2 cellular contexts compared by ENCODE assay signal in the genomic region with DNA sequence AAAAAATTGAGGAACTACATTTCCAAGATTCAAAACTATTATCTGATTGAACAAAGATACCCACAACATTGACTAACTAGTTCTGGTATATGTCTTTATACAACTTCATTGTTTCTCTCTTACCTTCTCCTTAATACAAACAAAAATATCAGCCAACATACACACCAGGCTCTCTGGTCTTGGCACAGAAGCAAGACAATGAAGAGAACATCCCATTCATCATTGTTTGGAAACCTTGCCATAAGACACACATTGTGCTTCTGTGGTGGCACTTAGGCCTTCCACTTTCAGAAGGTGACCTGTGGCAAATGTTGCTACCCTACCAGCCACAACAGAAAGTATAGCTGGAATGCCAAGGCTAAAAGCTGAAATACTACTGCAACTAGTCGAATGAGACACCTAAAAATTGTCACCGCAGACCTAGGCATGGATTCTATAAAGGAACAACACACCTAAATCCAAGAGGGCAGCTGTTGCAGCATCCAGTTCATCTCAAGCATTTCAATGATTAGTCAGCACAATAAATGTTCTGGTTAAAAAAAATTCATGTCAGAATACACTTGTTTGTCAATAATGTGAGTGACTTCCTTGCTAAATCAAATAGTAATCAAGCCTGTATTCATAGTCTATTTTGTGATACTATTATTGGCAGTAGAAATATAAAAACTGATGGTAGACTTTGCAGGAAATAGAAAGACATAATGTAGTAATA.
A peak's percentile ranks its signal among the peaks of the same experiment; 100 is the strongest.
TF ChIP-seq lines count a peak whose summit lies in the region.

No MANE protein-coding gene starts in this region.

TF ChIP-seq in IMR-90, 13 proteins besides CTCF, POLR2A, EP300 and RAD21:
- TF ChIP-seq MAFK (IDR thresholded peaks at IDR 0.05; ENCODE audit: low read depth, low read length) (peak; percentile 41; the same call in 1 of the 2 replicates), FOS (IDR thresholded peaks at IDR 0.05; ENCODE audit: low read depth, low read length) (no peak)

TF ChIP-seq in K562, 482 proteins besides CTCF, POLR2A, EP300 and RAD21:
- TF ChIP-seq, protein P1, sequence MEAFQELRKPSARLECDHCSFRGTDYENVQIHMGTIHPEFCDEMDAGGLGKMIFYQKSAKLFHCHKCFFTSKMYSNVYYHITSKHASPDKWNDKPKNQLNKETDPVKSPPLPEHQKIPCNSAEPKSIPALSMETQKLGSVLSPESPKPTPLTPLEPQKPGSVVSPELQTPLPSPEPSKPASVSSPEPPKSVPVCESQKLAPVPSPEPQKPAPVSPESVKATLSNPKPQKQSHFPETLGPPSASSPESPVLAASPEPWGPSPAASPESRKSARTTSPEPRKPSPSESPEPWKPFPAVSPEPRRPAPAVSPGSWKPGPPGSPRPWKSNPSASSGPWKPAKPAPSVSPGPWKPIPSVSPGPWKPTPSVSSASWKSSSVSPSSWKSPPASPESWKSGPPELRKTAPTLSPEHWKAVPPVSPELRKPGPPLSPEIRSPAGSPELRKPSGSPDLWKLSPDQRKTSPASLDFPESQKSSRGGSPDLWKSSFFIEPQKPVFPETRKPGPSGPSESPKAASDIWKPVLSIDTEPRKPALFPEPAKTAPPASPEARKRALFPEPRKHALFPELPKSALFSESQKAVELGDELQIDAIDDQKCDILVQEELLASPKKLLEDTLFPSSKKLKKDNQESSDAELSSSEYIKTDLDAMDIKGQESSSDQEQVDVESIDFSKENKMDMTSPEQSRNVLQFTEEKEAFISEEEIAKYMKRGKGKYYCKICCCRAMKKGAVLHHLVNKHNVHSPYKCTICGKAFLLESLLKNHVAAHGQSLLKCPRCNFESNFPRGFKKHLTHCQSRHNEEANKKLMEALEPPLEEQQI (IDR thresholded peaks at IDR 0.05): no peak
- TF ChIP-seq CHCHD3 (CRISPR knock-in tag; IDR thresholded peaks at IDR 0.05): no peak
- no peak for TF ChIP-seq JUN (IDR thresholded peaks at IDR 0.05; ENCODE audit: borderline replicate concordance, low read depth, low read length)
- no peak for TF ChIP-seq JUN (CRISPR knock-in tag; IDR thresholded peaks at IDR 0.05; ENCODE audit: borderline replicate concordance)
- TF ChIP-seq, protein P2, sequence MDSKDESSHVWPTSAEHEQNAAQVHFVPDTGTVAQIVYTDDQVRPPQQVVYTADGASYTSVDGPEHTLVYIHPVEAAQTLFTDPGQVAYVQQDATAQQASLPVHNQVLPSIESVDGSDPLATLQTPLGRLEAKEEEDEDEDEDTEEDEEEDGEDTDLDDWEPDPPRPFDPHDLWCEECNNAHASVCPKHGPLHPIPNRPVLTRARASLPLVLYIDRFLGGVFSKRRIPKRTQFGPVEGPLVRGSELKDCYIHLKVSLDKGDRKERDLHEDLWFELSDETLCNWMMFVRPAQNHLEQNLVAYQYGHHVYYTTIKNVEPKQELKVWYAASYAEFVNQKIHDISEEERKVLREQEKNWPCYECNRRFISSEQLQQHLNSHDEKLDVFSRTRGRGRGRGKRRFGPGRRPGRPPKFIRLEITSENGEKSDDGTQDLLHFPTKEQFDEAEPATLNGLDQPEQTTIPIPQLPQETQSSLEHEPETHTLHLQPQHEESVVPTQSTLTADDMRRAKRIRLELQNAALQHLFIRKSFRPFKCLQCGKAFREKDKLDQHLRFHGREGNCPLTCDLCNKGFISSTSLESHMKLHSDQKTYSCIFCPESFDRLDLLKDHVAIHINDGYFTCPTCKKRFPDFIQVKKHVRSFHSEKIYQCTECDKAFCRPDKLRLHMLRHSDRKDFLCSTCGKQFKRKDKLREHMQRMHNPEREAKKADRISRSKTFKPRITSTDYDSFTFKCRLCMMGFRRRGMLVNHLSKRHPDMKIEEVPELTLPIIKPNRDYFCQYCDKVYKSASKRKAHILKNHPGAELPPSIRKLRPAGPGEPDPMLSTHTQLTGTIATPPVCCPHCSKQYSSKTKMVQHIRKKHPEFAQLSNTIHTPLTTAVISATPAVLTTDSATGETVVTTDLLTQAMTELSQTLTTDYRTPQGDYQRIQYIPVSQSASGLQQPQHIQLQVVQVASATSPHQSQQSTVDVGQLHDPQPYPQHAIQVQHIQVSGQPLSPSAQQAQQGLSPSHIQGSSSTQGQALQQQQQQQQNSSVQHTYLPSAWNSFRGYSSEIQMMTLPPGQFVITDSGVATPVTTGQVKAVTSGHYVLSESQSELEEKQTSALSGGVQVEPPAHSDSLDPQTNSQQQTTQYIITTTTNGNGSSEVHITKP (IDR thresholded peaks at IDR 0.05; ENCODE audit: partially characterized antibody): no peak
- TF ChIP-seq C11orf30 (IDR thresholded peaks at IDR 0.05; ENCODE audit: low read depth): peak; percentile 48; the same call in 1 of the 2 replicates
- no peak for TF ChIP-seq KLF1 (tag; IDR thresholded peaks at IDR 0.05)
- TF ChIP-seq ZNF316 (IDR thresholded peaks at IDR 0.05): peak; percentile 67
- no peak for TF ChIP-seq ZNF766 (CRISPR knock-in tag; conservative IDR thresholded peaks at IDR 0.05)
- no peak for TF ChIP-seq HDAC8 (tag; IDR thresholded peaks at IDR 0.05)
- TF ChIP-seq, protein P3, sequence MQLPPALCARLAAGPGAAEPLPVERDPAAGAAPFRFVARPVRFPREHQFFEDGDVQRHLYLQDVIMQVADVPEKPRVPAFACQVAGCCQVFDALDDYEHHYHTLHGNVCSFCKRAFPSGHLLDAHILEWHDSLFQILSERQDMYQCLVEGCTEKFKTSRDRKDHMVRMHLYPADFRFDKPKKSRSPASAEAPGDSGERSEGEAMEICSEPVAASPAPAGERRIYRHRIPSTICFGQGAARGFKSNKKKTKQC (CRISPR knock-in tag; IDR thresholded peaks at IDR 0.05): no peak
- no peak for TF ChIP-seq ZNF174 (CRISPR knock-in tag; IDR thresholded peaks at IDR 0.05)
- TF ChIP-seq, protein P4, sequence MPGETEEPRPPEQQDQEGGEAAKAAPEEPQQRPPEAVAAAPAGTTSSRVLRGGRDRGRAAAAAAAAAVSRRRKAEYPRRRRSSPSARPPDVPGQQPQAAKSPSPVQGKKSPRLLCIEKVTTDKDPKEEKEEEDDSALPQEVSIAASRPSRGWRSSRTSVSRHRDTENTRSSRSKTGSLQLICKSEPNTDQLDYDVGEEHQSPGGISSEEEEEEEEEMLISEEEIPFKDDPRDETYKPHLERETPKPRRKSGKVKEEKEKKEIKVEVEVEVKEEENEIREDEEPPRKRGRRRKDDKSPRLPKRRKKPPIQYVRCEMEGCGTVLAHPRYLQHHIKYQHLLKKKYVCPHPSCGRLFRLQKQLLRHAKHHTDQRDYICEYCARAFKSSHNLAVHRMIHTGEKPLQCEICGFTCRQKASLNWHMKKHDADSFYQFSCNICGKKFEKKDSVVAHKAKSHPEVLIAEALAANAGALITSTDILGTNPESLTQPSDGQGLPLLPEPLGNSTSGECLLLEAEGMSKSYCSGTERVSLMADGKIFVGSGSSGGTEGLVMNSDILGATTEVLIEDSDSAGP (CRISPR knock-in tag; IDR thresholded peaks at IDR 0.05): no peak
- no peak for TF ChIP-seq GTF2A2 (tag; IDR thresholded peaks at IDR 0.05)
- no peak for TF ChIP-seq ZNF133 (CRISPR knock-in tag; IDR thresholded peaks at IDR 0.05)
- TF ChIP-seq, protein P5, sequence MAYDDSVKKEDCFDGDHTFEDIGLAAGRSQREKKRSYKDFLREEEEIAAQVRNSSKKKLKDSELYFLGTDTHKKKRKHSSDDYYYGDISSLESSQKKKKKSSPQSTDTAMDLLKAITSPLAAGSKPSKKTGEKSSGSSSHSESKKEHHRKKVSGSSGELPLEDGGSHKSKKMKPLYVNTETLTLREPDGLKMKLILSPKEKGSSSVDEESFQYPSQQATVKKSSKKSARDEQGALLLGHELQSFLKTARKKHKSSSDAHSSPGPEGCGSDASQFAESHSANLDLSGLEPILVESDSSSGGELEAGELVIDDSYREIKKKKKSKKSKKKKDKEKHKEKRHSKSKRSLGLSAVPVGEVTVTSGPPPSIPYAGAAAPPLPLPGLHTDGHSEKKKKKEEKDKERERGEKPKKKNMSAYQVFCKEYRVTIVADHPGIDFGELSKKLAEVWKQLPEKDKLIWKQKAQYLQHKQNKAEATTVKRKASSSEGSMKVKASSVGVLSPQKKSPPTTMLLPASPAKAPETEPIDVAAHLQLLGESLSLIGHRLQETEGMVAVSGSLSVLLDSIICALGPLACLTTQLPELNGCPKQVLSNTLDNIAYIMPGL (CRISPR knock-in tag; IDR thresholded peaks at IDR 0.05): no peak
- TF ChIP-seq GABPB2 (CRISPR knock-in tag; conservative IDR thresholded peaks at IDR 0.05): no peak
TF ChIP-seq in K562: peak in this region for 2.
